ENCODE assay signal across 1 cellular context in genomic region chr19:12834976-12835757, GRCh38.
TF ChIP-seq lines count a peak whose summit lies in the region.

No MANE protein-coding gene starts in this region.

TF ChIP-seq in GM23338, 12 proteins besides CTCF, POLR2A, EP300 and RAD21 (continued from another document):
- TF ChIP-seq, protein P1, sequence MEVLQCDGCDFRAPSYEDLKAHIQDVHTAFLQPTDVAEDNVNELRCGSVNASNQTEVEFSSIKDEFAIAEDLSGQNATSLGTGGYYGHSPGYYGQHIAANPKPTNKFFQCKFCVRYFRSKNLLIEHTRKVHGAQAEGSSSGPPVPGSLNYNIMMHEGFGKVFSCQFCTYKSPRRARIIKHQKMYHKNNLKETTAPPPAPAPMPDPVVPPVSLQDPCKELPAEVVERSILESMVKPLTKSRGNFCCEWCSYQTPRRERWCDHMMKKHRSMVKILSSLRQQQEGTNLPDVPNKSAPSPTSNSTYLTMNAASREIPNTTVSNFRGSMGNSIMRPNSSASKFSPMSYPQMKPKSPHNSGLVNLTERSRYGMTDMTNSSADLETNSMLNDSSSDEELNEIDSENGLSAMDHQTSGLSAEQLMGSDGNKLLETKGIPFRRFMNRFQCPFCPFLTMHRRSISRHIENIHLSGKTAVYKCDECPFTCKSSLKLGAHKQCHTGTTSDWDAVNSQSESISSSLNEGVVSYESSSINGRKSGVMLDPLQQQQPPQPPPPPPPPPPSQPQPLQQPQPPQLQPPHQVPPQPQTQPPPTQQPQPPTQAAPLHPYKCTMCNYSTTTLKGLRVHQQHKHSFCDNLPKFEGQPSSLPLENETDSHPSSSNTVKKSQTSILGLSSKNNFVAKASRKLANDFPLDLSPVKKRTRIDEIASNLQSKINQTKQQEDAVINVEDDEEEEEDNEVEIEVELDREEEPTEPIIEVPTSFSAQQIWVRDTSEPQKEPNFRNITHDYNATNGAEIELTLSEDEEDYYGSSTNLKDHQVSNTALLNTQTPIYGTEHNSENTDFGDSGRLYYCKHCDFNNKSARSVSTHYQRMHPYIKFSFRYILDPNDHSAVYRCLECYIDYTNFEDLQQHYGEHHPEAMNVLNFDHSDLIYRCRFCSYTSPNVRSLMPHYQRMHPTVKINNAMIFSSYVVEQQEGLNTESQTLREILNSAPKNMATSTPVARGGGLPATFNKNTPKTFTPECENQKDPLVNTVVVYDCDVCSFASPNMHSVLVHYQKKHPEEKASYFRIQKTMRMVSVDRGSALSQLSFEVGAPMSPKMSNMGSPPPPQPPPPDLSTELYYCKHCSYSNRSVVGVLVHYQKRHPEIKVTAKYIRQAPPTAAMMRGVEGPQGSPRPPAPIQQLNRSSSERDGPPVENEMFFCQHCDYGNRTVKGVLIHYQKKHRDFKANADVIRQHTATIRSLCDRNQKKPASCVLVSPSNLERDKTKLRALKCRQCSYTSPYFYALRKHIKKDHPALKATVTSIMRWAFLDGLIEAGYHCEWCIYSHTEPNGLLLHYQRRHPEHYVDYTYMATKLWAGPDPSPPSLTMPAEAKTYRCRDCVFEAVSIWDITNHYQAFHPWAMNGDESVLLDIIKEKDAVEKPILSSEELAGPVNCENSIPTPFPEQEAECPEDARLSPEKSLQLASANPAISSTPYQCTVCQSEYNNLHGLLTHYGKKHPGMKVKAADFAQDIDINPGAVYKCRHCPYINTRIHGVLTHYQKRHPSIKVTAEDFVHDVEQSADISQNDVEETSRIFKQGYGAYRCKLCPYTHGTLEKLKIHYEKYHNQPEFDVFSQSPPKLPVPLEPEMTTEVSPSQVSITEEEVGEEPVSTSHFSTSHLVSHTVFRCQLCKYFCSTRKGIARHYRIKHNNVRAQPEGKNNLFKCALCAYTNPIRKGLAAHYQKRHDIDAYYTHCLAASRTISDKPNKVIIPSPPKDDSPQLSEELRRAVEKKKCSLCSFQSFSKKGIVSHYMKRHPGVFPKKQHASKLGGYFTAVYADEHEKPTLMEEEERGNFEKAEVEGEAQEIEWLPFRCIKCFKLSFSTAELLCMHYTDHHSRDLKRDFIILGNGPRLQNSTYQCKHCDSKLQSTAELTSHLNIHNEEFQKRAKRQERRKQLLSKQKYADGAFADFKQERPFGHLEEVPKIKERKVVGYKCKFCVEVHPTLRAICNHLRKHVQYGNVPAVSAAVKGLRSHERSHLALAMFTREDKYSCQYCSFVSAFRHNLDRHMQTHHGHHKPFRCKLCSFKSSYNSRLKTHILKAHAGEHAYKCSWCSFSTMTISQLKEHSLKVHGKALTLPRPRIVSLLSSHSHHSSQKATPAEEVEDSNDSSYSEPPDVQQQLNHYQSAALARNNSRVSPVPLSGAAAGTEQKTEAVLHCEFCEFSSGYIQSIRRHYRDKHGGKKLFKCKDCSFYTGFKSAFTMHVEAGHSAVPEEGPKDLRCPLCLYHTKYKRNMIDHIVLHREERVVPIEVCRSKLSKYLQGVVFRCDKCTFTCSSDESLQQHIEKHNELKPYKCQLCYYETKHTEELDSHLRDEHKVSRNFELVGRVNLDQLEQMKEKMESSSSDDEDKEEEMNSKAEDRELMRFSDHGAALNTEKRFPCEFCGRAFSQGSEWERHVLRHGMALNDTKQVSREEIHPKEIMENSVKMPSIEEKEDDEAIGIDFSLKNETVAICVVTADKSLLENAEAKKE (CRISPR knock-in tag; IDR thresholded peaks at IDR 0.05) = no peak
- no peak for TF ChIP-seq EZH2 (IDR thresholded peaks at IDR 0.05; ENCODE audit: low read depth, unreplicated experiment)
- TF ChIP-seq, protein P2, sequence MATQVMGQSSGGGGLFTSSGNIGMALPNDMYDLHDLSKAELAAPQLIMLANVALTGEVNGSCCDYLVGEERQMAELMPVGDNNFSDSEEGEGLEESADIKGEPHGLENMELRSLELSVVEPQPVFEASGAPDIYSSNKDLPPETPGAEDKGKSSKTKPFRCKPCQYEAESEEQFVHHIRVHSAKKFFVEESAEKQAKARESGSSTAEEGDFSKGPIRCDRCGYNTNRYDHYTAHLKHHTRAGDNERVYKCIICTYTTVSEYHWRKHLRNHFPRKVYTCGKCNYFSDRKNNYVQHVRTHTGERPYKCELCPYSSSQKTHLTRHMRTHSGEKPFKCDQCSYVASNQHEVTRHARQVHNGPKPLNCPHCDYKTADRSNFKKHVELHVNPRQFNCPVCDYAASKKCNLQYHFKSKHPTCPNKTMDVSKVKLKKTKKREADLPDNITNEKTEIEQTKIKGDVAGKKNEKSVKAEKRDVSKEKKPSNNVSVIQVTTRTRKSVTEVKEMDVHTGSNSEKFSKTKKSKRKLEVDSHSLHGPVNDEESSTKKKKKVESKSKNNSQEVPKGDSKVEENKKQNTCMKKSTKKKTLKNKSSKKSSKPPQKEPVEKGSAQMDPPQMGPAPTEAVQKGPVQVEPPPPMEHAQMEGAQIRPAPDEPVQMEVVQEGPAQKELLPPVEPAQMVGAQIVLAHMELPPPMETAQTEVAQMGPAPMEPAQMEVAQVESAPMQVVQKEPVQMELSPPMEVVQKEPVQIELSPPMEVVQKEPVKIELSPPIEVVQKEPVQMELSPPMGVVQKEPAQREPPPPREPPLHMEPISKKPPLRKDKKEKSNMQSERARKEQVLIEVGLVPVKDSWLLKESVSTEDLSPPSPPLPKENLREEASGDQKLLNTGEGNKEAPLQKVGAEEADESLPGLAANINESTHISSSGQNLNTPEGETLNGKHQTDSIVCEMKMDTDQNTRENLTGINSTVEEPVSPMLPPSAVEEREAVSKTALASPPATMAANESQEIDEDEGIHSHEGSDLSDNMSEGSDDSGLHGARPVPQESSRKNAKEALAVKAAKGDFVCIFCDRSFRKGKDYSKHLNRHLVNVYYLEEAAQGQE (IDR thresholded peaks at IDR 0.05; ENCODE audit: unreplicated experiment) = no peak
- TF ChIP-seq, protein P3, sequence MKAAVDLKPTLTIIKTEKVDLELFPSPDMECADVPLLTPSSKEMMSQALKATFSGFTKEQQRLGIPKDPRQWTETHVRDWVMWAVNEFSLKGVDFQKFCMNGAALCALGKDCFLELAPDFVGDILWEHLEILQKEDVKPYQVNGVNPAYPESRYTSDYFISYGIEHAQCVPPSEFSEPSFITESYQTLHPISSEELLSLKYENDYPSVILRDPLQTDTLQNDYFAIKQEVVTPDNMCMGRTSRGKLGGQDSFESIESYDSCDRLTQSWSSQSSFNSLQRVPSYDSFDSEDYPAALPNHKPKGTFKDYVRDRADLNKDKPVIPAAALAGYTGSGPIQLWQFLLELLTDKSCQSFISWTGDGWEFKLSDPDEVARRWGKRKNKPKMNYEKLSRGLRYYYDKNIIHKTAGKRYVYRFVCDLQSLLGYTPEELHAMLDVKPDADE (IDR thresholded peaks at IDR 0.05) = no peak
- TF ChIP-seq POLR2AphosphoS5 (IDR thresholded peaks at IDR 0.05; ENCODE audit: low read depth) = no peak
- TF ChIP-seq JUNB (IDR thresholded peaks at IDR 0.05; ENCODE audit: unreplicated experiment) = no peak
- TF ChIP-seq ZNF114 (CRISPR knock-in tag; IDR thresholded peaks at IDR 0.05) = no peak
- TF ChIP-seq EZH2phosphoT487 (IDR thresholded peaks at IDR 0.05; ENCODE audit: unreplicated experiment) = no peak
- no peak for TF ChIP-seq CREB1 (CRISPR knock-in tag; IDR thresholded peaks at IDR 0.05; ENCODE audit: low read depth)
- no peak for TF ChIP-seq ZNF331 (CRISPR knock-in tag; IDR thresholded peaks at IDR 0.05; ENCODE audit: low read depth)
TF ChIP-seq in GM23338: peak in this region for 0.
